ENCODE assay signal across 8 cellular contexts in the genomic region with DNA sequence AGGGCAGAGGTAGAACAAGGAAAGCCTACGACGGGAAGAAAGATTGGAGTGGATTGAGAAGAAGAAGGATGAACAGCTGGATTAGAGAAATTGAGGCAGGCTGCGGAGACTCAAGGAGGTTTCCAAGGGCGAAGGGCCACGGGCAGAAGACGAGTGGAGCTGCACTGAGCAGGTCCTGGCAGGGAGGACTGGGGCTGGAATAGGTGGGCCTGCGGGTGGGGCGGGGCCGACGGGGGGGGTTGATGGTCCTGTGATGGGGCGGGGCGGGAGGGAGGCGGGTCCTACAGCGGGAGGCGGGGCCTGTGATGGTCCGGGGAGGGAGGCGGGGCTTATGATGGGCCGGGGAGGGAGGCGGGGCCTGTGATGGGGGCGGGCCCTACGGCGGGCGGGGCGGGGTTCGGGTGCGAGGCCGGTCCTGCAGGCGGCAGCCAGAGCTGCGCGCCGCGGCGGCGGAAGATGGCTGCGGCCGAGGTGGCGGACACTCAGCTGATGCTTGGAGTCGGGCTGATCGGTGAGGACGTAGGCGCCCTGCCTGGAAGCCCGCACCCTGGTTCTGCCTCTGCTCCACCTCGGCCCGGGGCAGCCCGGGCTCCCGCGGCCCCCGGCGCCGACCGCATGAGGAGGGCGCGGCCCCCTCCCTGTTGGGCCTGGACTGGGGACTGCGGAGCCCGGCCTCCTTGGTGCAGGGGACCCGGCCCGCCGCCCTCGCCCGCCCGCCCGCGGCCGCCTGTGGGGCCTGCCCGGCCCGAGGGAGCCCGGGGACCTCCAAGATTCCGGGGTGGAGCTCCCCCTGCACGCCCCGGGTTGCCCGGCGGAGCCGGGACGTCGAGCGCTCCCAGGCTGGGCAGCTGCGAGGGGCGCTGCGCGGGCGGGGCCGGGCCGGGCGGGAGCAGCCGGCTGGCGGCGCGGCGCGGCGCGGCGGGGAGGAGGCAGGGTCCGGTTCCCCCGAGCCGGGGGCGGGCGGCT.
DNase-seq lines count a peak whose midpoint lies in the region; ATAC-seq and TF ChIP-seq lines count a peak whose summit lies in the region.

A gene with protein sequence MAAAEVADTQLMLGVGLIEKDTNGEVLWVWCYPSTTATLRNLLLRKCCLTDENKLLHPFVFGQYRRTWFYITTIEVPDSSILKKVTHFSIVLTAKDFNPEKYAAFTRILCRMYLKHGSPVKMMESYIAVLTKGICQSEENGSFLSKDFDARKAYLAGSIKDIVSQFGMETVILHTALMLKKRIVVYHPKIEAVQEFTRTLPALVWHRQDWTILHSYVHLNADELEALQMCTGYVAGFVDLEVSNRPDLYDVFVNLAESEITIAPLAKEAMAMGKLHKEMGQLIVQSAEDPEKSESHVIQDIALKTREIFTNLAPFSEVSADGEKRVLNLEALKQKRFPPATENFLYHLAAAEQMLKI (plus strand): TSS at position 427 of the 966 bp plus-strand sequence. CDS start 30 bp downstream, at position 457.

- H3K4me3 ChIP-seq in AG09309 (ENCODE audit: control insufficient read depth, low read depth, low read length), result peak within 1 kb of the TSS; percentile 87
- peak within 1 kb of the TSS; percentile 70 to 80 for H3K4me3 ChIP-seq in mucosa of rectum (ENCODE audit: low read length in 2 of 2)

- no peaks in the 10 kb centered on the region for H3K27me3 ChIP-seq in mucosa of rectum (ENCODE audit: control insufficient read depth in 2 of 2, insufficient read depth in 2 of 2, low read length in 2 of 2)

- DNase-seq in AG09309 (ENCODE audit: low read depth) (no peak), NCI-H82 treated with DMSO at 0.1 percent for 48 hours (lab: John Stamatoyannopoulos, UW; ENCODE audit: unreplicated experiment) (peak; percentile 32), erythroblast (lab: John Stamatoyannopoulos, UW) (peak; percentile 88 to 94)
- DNase-seq in activated T-cell treated with anti-CD3 and anti-CD28 coated beads, Interleukin-2, amount 50 U/mL, for 1 hour, result peak; percentile 79
- DNase-seq in stimulated activated CD8-positive, alpha-beta memory T cell treated with anti-CD3 and anti-CD28 coated beads, Interleukin-4, amount 100 ng/mL, for 24 hours (ENCODE audit: low read depth), result peak; percentile 61

- no peaks in the 10 kb centered on the region for H3K9me3 ChIP-seq in mucosa of rectum (ENCODE audit: control insufficient read depth in 2 of 2, low read length in 2 of 2)

- H3K9ac ChIP-seq in mucosa of rectum (ENCODE audit: low read depth in 1 of 2, low read length in 2 of 2), result peak within 1 kb of the TSS; percentile 65 to 70

- TF ChIP-seq CTCF in AG09309 (IDR thresholded peaks at IDR 0.05; ENCODE audit: control insufficient read depth, insufficient read depth, low read depth, low read length, missing control alignments), result no peak

- peaks cover 0 to 8% of the 10 kb centered on the region in 2 donors for H3K36me3 ChIP-seq in mucosa of rectum (ENCODE audit: control insufficient read depth in 2 of 2, insufficient read depth in 2 of 2, low read length in 2 of 2)

- H3K27ac ChIP-seq in mucosa of rectum (ENCODE audit: low read depth in 2 of 2, low read length in 2 of 2), result peak within 1 kb of the TSS; percentile 55 to 58

- peaks cover 15 to 20% of the 10 kb centered on the region in 2 donors for H3K4me1 ChIP-seq in mucosa of rectum (ENCODE audit: control insufficient read depth in 2 of 2, insufficient read depth in 2 of 2, low read length in 2 of 2)

- peak; percentile 43 for ATAC-seq in GM18861 (IDR thresholded peaks at IDR 0.05; ENCODE audit: unreplicated experiment)
- ATAC-seq in HG03095 (IDR thresholded peaks at IDR 0.05; ENCODE audit: unreplicated experiment), result peak; percentile 76

- peak; percentile 58 for TF ChIP-seq POLR2A in erythroblast (IDR thresholded peaks at IDR 0.05; ENCODE audit: low read length)
